In genomic region chr10:132540456-132540855, GRCh38 we compare ENCODE assay signal across 1 cellular context.
TF ChIP-seq lines count a peak whose summit lies in the region.

No MANE protein-coding gene starts in this region.

TF ChIP-seq in GM12878, 131 proteins besides CTCF, POLR2A, EP300 and RAD21 (continued from another document):
- TF ChIP-seq IRF3 (IDR thresholded peaks at IDR 0.05) (no peak), RCOR1 (conservative IDR thresholded peaks at IDR 0.05; ENCODE audit: low read depth, low read length) (no peak), CREB1 (IDR thresholded peaks at IDR 0.05; ENCODE audit: low read depth) (0 out of 2 replicates have a peak, but pooled peaks have one; percentile 10), BHLHE40 (IDR thresholded peaks at IDR 0.05; ENCODE audit: borderline replicate concordance in 1 of 2, low read depth in 2 of 2, low read length in 1 of 2) (peak in 1 of 2 experiments; percentile 52; a peak in 1 of 4 replicates), ESRRA (IDR thresholded peaks at IDR 0.05; ENCODE audit: low read length) (no peak)
